19 cellular contexts compared by ENCODE assay signal in the genomic region with DNA sequence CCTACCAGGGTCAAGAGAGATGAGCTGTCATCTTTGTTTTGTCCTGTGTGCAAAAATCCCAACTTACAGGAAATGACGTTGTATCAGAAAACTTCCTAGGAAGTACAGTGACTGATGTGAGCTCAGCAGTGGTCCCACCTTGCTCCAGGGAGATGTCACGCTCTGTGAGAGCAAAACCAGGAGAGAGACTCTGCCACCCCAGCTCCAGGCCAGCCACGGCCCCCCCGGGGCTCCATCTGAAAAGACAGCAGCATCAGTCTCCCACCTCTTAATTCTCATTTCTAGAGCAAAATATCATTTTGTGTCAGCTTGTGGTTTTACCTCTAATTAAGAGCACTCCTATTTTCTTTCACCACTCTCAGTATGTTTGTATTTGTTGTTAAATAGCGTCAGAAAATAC. TPM values are rescaled to one million over a fixed set of nuclear protein-coding genes. Genes with fewer than 3 reads are reported as not detected.
DNase-seq lines count a peak whose midpoint lies in the region; ATAC-seq, FAIRE-seq and TF ChIP-seq lines count a peak whose summit lies in the region.
"Had no signal": no experiment of that assay in that cellular context is flagged by ENCODE, and none has a peak within 500 bp of the region (broad histone marks: within the 10 kb centered on the region; RNA-seq: fewer than 3 reads in every experiment).

No MANE protein-coding gene starts in this region.

- no peaks in the 10 kb centered on the region for H3K27me3 ChIP-seq in parathyroid adenoma (ENCODE audit: control insufficient read depth, insufficient read depth, low read length)
- H3K27me3 ChIP-seq in osteoblast (ENCODE audit: insufficient read depth, low read length), result no peaks in the 10 kb centered on the region

- H3K4me2 ChIP-seq in parathyroid adenoma (ENCODE audit: low read length), result no peak overlapping the region
- no peak overlapping the region for H3K4me2 ChIP-seq in osteoblast (ENCODE audit: insufficient read depth, low read length)

- no peaks in the 10 kb centered on the region for H4K20me1 ChIP-seq in osteoblast (ENCODE audit: insufficient read depth, low read length)

- no peak overlapping the region for H3K9ac ChIP-seq in parathyroid adenoma

- no peak for ATAC-seq in T-helper 17 cell
- ATAC-seq: heart right ventricle had no signal

- H2AFZ ChIP-seq in parathyroid adenoma (peak overlapping the region; percentile 11), osteoblast (ENCODE audit: low read length) (no peak overlapping the region)

- no peaks in the 10 kb centered on the region for H3K36me3 Mint-ChIP-seq in T-helper 17 cell (ENCODE audit: low read depth)
- H3K36me3 Mint-ChIP-seq: natural killer cell treated with Interleukin-12 subunit alpha and Interleukin-12 subunit beta and Interleukin-15 and Interleukin-18, amount 100 ng/mL, for 72 hours had no signal

- H3K79me2 ChIP-seq in parathyroid adenoma (no peaks in the 10 kb centered on the region), osteoblast (ENCODE audit: insufficient read depth, low read length) (no peaks in the 10 kb centered on the region)

- no peaks in the 10 kb centered on the region for H3K9me3 ChIP-seq in T-helper 17 cell (ENCODE audit: control insufficient read depth, low read length, poor library complexity, severe bottlenecking)
- H3K9me3 ChIP-seq in parathyroid adenoma (ENCODE audit: control insufficient read depth, low read length), result no peaks in the 10 kb centered on the region
- no peaks in the 10 kb centered on the region for H3K9me3 ChIP-seq in osteoblast (ENCODE audit: low read depth, low read length)

- no peak overlapping the region for H3K27ac ChIP-seq in parathyroid adenoma
- no peak overlapping the region for H3K27ac ChIP-seq in osteoblast (ENCODE audit: low read depth, low read length)
- H3K27ac ChIP-seq: heart right ventricle had no signal

- H3K4me3 Mint-ChIP-seq in T-helper 17 cell, result no peak overlapping the region
- H3K4me3 Mint-ChIP-seq: activated B cell treated with CpG ODN at 0.5 μM for 24 hours; memory B cell; natural killer cell treated with Interleukin-12 subunit alpha and Interleukin-12 subunit beta and Interleukin-15 and Interleukin-18, amount 100 ng/mL, for 72 hours had no signal

- H3K4me1 ChIP-seq in parathyroid adenoma, result no peaks in the 10 kb centered on the region
- H3K4me1 ChIP-seq in osteoblast (ENCODE audit: insufficient read depth, low read length), result peaks cover 17% of the 10 kb centered on the region

- H3K36me3 ChIP-seq in parathyroid adenoma (ENCODE audit: control insufficient read depth, insufficient read depth, low read length) (no peaks in the 10 kb centered on the region), osteoblast (ENCODE audit: insufficient read depth, low read length) (no peaks in the 10 kb centered on the region)
- H3K36me3 ChIP-seq: heart right ventricle had no signal

- DNase-seq in activated T-cell treated with anti-CD3 and anti-CD28 coated beads, Interleukin-2, amount 50 U/mL, for 48 hours, result peak; percentile 39 to 53
- DNase-seq in activated T-cell treated with anti-CD3 and anti-CD28 coated beads for 4 hours (no peak), GM19239 (ENCODE audit: insufficient read length, low spot score) (no peak), T-helper 17 cell (no peak), osteoblast (ENCODE audit: insufficient read length, low spot score, missing footprints) (no peak), NCI-H2227 (lab: John Stamatoyannopoulos, UW; ENCODE audit: unreplicated experiment) (no peak), NCI-H2107 treated with DMSO at 0.1 percent for 48 hours (lab: John Stamatoyannopoulos, UW; ENCODE audit: unreplicated experiment) (no peak)
- DNase-seq: activated B cell treated with CpG ODN at 0.5 μM for 24 hours; amygdala; cerebellar nuclear complex; effector memory CD4-positive, alpha-beta T cell; heart right ventricle; NCI-H187; SHP77 had no signal

- TF ChIP-seq CTCF in parathyroid adenoma (IDR thresholded peaks at IDR 0.05), result no peak
- no peak for TF ChIP-seq CTCF in osteoblast (IDR thresholded peaks at IDR 0.05; ENCODE audit: extremely low read depth, low read depth, low read length)

- peaks cover 18% of the 10 kb centered on the region for H3K27me3 Mint-ChIP-seq in T-helper 17 cell
- H3K27me3 Mint-ChIP-seq: activated B cell treated with CpG ODN at 0.5 μM for 24 hours, IgD-negative memory B cell had no signal

- peak; percentile 37 for FAIRE-seq in GM19239 (lab: Jason Lieb, UNC)
- FAIRE-seq: keratinocyte had no signal

- H3K4me1 Mint-ChIP-seq in T-helper 17 cell, result peaks cover 5% of the 10 kb centered on the region

- peak overlapping the region; percentile 27 for H3K27ac Mint-ChIP-seq in T-helper 17 cell
- H3K27ac Mint-ChIP-seq: activated B cell treated with CpG ODN at 0.5 μM for 24 hours; IgD-negative memory B cell; memory B cell; natural killer cell treated with Interleukin-12 subunit alpha and Interleukin-12 subunit beta and Interleukin-15 and Interleukin-18, amount 100 ng/mL, for 72 hours had no signal

- no peak overlapping the region for H3K4me3 ChIP-seq in parathyroid adenoma (ENCODE audit: low read depth, low read length)
- no peak overlapping the region for H3K4me3 ChIP-seq in osteoblast (ENCODE audit: insufficient read depth, low read length)
- H3K4me3 ChIP-seq: heart right ventricle had no signal

RNA-seq across cellular contexts. Expression of a gene that starts 57.5 kb away (rescaled TPM):
- total RNA-seq in T-helper 17 cell, result 100 to 1,000 TPM; 172 to 178 TPM
- 278 and 283 TPM in 2 replicates for total RNA-seq in osteoblast

Comparison
In these comparisons a context has a peak if more than half of its experiments do, and no peak if none do; other contexts are left out.
1. DNase-seq: peak in activated T-cell treated with anti-CD3 and anti-CD28 coated beads, Interleukin-2, amount 50 U/mL, for 48 hours (2 of 2); none in activated T-cell treated with anti-CD3 and anti-CD28 coated beads for 4 hours (single experiment), GM19239 (single experiment), T-helper 17 cell (0 of 3), osteoblast (single experiment), NCI-H2227 (single experiment) and NCI-H2107 treated with DMSO at 0.1 percent for 48 hours (single experiment).